15 cellular contexts compared by ENCODE assay signal in genomic region chr22:36321797-36322601, GRCh38.
A peak's percentile ranks its signal among the peaks of the same experiment; 100 is the strongest.
DNase-seq lines count a peak whose midpoint lies in the region; ATAC-seq, FAIRE-seq and TF ChIP-seq lines count a peak whose summit lies in the region.
"Had no signal": no experiment of that assay in that cellular context is flagged by ENCODE, and none has a peak within 500 bp of the region (broad histone marks: within the 10 kb centered on the region; RNA-seq: fewer than 3 reads in every experiment).

No MANE protein-coding gene starts in this region.

- POLR2A ChIA-PET in H1 (lab: Charles Lee; ENCODE audit: partially characterized antibody) = interaction anchor here (0.8 to 1.7 kb wide), 9 partner anchors 7 to 160 kb away, joined by 3 to 10 read pairs (median 4); no protein-coding TSS in a partner anchor

- no peak overlapping the region for H3K4me2 ChIP-seq in H1 (ENCODE audit: insufficient read depth in 1 of 2, low read depth in 2 of 2, low read length in 2 of 2)
- H3K4me2 ChIP-seq in neuronal stem cell (ENCODE audit: insufficient read depth, low read length, poor library complexity, severe bottlenecking) = no peak overlapping the region

- H3K9me3 ChIP-seq in heart left ventricle (no peaks in the 10 kb centered on the region), H1 (ENCODE audit: insufficient read depth in 2 of 2, low read depth in 1 of 2, low read length in 1 of 2) (no peaks in the 10 kb centered on the region), neuronal stem cell (replicated peaks in 1 of 2; ENCODE audit: control insufficient read depth in 2 of 2, insufficient read depth in 1 of 2, low read depth in 1 of 2, low read length in 2 of 2) (no peaks in the 10 kb centered on the region), uterus (no peaks in the 10 kb centered on the region)

- peaks cover 22 to 68% (median 56%) of the 10 kb centered on the region in 12 donors for H3K4me1 ChIP-seq in heart left ventricle
- no peaks in the 10 kb centered on the region for H3K4me1 ChIP-seq in H1 (replicated peaks in 1 of 4; ENCODE audit: control insufficient read depth in 3 of 4, insufficient read depth in 4 of 4, low read length in 3 of 4)
- H3K4me1 ChIP-seq in neuronal stem cell (ENCODE audit: control insufficient read depth in 2 of 2, insufficient read depth in 1 of 2, low read depth in 1 of 2, low read length in 2 of 2) = peaks cover 0 to 2% of the 10 kb centered on the region in 2 donors
- H3K4me1 ChIP-seq in uterus = peaks cover 16 to 25% of the 10 kb centered on the region in 2 donors

- peaks cover 0 to 9% of the 10 kb centered on the region in 2 experiments; a peak in 1 of 4 replicates for H3K79me2 ChIP-seq in H1 (ENCODE audit: control insufficient read depth in 1 of 2, insufficient read depth in 2 of 2, low read length in 2 of 2)

- H3K4me3 ChIP-seq in heart left ventricle = no peak overlapping the region
- no peak overlapping the region for H3K4me3 ChIP-seq in H1 (ENCODE audit: extremely low read depth in 1 of 4, insufficient read depth in 2 of 4, low read depth in 3 of 4, low read length in 4 of 4)
- no peak overlapping the region for H3K4me3 ChIP-seq in neuronal stem cell (ENCODE audit: low read length in 2 of 2)
- H3K4me3 ChIP-seq in uterus = no peak overlapping the region

- no peak for TF ChIP-seq POLR2A in heart left ventricle (IDR thresholded peaks at IDR 0.05)
- peak in 1 of 2 experiments; percentile 25; a peak in 1 of 3 replicates for TF ChIP-seq POLR2A in H1 (IDR thresholded peaks at IDR 0.05; ENCODE audit: control extremely low read depth in 1 of 2, low read depth in 2 of 2, low read length in 2 of 2)
- TF ChIP-seq POLR2A in uterus (IDR thresholded peaks at IDR 0.05) = no peak

- no peak overlapping the region for H3K4ac ChIP-seq in H1 (replicated peaks; ENCODE audit: insufficient read length, low read depth, low read length)
- no peak overlapping the region for H3K4ac ChIP-seq in neuronal stem cell (ENCODE audit: low read length)

- H3K18ac ChIP-seq in H1 (ENCODE audit: extremely low read depth, low read length) (no peak overlapping the region), neuronal stem cell (ENCODE audit: low read length) (peak overlapping the region; percentile 9)

- ATAC-seq in heart left ventricle (no peak), Right ventricle myocardium superior (ENCODE audit: poor library complexity) (no peak)
- ATAC-seq: natural killer cell treated with Interleukin-12 subunit alpha and Interleukin-12 subunit beta and Interleukin-15 and Interleukin-18, amount 100 ng/mL, for 72 hours; stimulated activated naive B cell treated with anti-CD40 and anti-IgM and Interleukin-4, amounts not matched to agents 10 μg/mL and 1 μg/mL and 100 μg/mL, for 72 hours had no signal

- WGBS in heart left ventricle, 4 donors = 89 to 94% (median 91%) methylated on average over 22 to 37 of the region's 37 CpGs
- 92% methylated on average over 28 of the region's 37 CpGs; no CpG with 5 or more reads in 1 of the 2 experiments for WGBS in H1 (ENCODE audit: extremely low coverage in 1 of 2, insufficient coverage in 1 of 2, insufficient read length in 1 of 2, insufficient replicate concordance in 2 of 2, low coverage in 1 of 2, low lambda C conversion rate in 2 of 2, missing lambda C conversion rate in 1 of 2), 2 experiments
- no CpG with 5 or more reads among the region's 37 CpGs for WGBS in neuronal stem cell (ENCODE audit: extremely low coverage in 2 of 2, insufficient read length in 2 of 2, insufficient replicate concordance in 1 of 2), 2 donors

- H3K36me3 ChIP-seq in heart left ventricle (peaks cover 0 to 100% (median 91%) of the 10 kb centered on the region in 9 donors), H1 (ENCODE audit: control insufficient read depth in 2 of 4, insufficient read depth in 4 of 4, low read length in 3 of 4) (peaks cover 40 to 83% (median 76%) of the 10 kb centered on the region in 4 experiments), neuronal stem cell (replicated peaks in 1 of 2; ENCODE audit: control insufficient read depth in 2 of 2, insufficient read depth in 2 of 2, low read length in 2 of 2) (peaks cover 76 to 97% of the 10 kb centered on the region in 2 donors), uterus (no peaks in the 10 kb centered on the region)

- H3K27ac ChIP-seq in heart left ventricle (peak overlapping the region in 11 of 12 donors; percentile 89 to 100 (median 96)), H1 (ENCODE audit: low read depth, low read length) (no peak overlapping the region), neuronal stem cell (replicated peaks; ENCODE audit: low read length) (no peak overlapping the region), uterus (peak overlapping the region; percentile 95 to 100)

- H4K8ac ChIP-seq in H1 (ENCODE audit: extremely low read depth, insufficient read depth, low read length) (no peak overlapping the region; the same call in 1 of the 2 replicates), neuronal stem cell (ENCODE audit: low read depth, low read length) (no peak overlapping the region)

- H2BK20ac ChIP-seq in H1 (ENCODE audit: low read length) = no peak overlapping the region

- H2BK15ac ChIP-seq in H1 (ENCODE audit: low read length) (no peak overlapping the region), neuronal stem cell (ENCODE audit: low read length) (no peak overlapping the region)

- H3K23ac ChIP-seq in H1 (ENCODE audit: insufficient read length) = no peak overlapping the region
- H3K23ac ChIP-seq in neuronal stem cell (ENCODE audit: low read depth, low read length, poor library complexity) = peak overlapping the region; percentile 61

- H3K79me1 ChIP-seq in H1 (ENCODE audit: low read depth, low read length) = peaks cover 2% of the 10 kb centered on the region; the same call in 1 of the 2 replicates
- peaks cover 22% of the 10 kb centered on the region for H3K79me1 ChIP-seq in neuronal stem cell (ENCODE audit: low read depth, low read length)

- H2AFZ ChIP-seq in H1 (ENCODE audit: low read length) (no peak overlapping the region), neuronal stem cell (ENCODE audit: low read length) (no peak overlapping the region)

- H4K5ac ChIP-seq in H1 (ENCODE audit: insufficient read length, low read depth, low read length) = no peak overlapping the region

- TF ChIP-seq RAD21 in H1 (IDR thresholded peaks at IDR 0.05 in 1 of 2, conservative IDR thresholded peaks at IDR 0.05 in 1 of 2; ENCODE audit: low read depth in 2 of 2, low read length in 2 of 2) = no peak

- CTCF ChIA-PET in H1 (lab: Charles Lee; ENCODE audit: partially characterized antibody) = interaction anchor here (0.6 to 4.7 kb wide), 14 partner anchors 11 to 1015 kb away, joined by 3 to 35 read pairs (median 3); no protein-coding TSS in a partner anchor

- no peak overlapping the region for H4K91ac ChIP-seq in H1 (replicated peaks; ENCODE audit: insufficient read length, low read length)
- H4K91ac ChIP-seq in neuronal stem cell (ENCODE audit: low read depth, low read length, poor library complexity) = no peak overlapping the region

- peaks cover 9 to 13% of the 10 kb centered on the region in 2 experiments for H4K20me1 ChIP-seq in H1 (replicated peaks in 1 of 2; ENCODE audit: control insufficient read depth in 1 of 2, insufficient read depth in 2 of 2, low read length in 2 of 2)

- H3K9ac ChIP-seq in H1 (replicated peaks in 1 of 4; ENCODE audit: extremely low read depth in 1 of 4, low read depth in 3 of 4, low read length in 3 of 4) = no peak overlapping the region
- peak overlapping the region; percentile 51 for H3K9ac ChIP-seq in neuronal stem cell (ENCODE audit: low read depth, low read length, poor library complexity)

- H3K23me2 ChIP-seq in H1 (ENCODE audit: low read depth, low read length) = no peaks in the 10 kb centered on the region

- no peak for FAIRE-seq in H1 (lab: Jason Lieb, UNC)
- FAIRE-seq: endothelial cell of umbilical vein had no signal

- TF ChIP-seq EP300 in H1 (IDR thresholded peaks at IDR 0.05; ENCODE audit: borderline replicate concordance in 1 of 2, low read depth in 2 of 2, low read length in 2 of 2) = no peak

- H2AK5ac ChIP-seq in H1 (ENCODE audit: low read depth, low read length) (no peak overlapping the region; the same call in 1 of the 2 replicates), neuronal stem cell (ENCODE audit: low read depth, low read length) (no peak overlapping the region)

- H2BK5ac ChIP-seq in H1 (ENCODE audit: low read depth, low read length) (peak overlapping the region; percentile 60; the same call in 1 of the 2 replicates), neuronal stem cell (ENCODE audit: low read length) (no peak overlapping the region)

- DNase-seq in heart left ventricle = peak in 1 of 5 donors; percentile 26
- DNase-seq in Right ventricle myocardium superior = no peak
- DNase-seq in H1 (ENCODE audit: low read depth in 1 of 2, low spot score in 2 of 2) = no peak
- DNase-seq in neuronal stem cell (ENCODE audit: low spot score) = no peak
- no peak for DNase-seq in uterus
- no peak for DNase-seq in GM19240 (ENCODE audit: insufficient read length, low spot score)
- no peak for DNase-seq in T-helper 9 cell
- no peak for DNase-seq in iPS-NIHi7 (ENCODE audit: extremely low spot score)
- DNase-seq: aorta; GF-D8; NCI-H1436 treated with DMSO at 0.1 percent for 48 hours; NCI-H748 treated with DMSO at 0.1 percent for 48 hours; stimulated activated naive B cell treated with anti-CD40 and anti-IgM and Interleukin-4, amounts not matched to agents 10 μg/mL and 1 μg/mL and 100 μg/mL, for 72 hours had no signal

- H3K27me3 ChIP-seq in heart left ventricle (no peaks in the 10 kb centered on the region), H1 (replicated peaks in 1 of 4; ENCODE audit: control insufficient read depth in 3 of 4, extremely low read depth in 1 of 4, insufficient read depth in 3 of 4, low read length in 3 of 4) (no peaks in the 10 kb centered on the region), neuronal stem cell (ENCODE audit: control insufficient read depth in 3 of 3, insufficient read depth in 3 of 3, low read depth in 1 of 3, low read length in 3 of 3) (no peaks in the 10 kb centered on the region), uterus (no peaks in the 10 kb centered on the region)

- no peak for TF ChIP-seq CTCF in heart left ventricle (IDR thresholded peaks at IDR 0.05)
- no peak for TF ChIP-seq CTCF in H1 (IDR thresholded peaks at IDR 0.05; ENCODE audit: control extremely low read depth in 1 of 3, insufficient read depth in 1 of 3, low read depth in 1 of 3, low read length in 3 of 3)
- no peak for TF ChIP-seq CTCF in uterus (IDR thresholded peaks at IDR 0.05)

- intact Hi-C loops in heart left ventricle (cut with DNase I) = loop anchor here in 7 of 10 donors (5.0 kb wide), 3 partner anchors 60 to 150 kb away; no protein-coding TSS in a partner anchor
- intact Hi-C loops in Right ventricle myocardium superior (cut with DNase I) = loop anchor here (5.0 kb wide), 2 partner anchors 65 to 145 kb away; partner anchors contain the start of gene MYH9
- intact Hi-C loops in uterus (cut with DNase I; ENCODE audit: low total_unique reads) = loop anchor here (10.0 kb wide), 1 partner anchor 143 kb away; no protein-coding TSS in a partner anchor

- no peak overlapping the region for H2BK120ac ChIP-seq in H1 (replicated peaks; ENCODE audit: low read depth, low read length)
- H2BK120ac ChIP-seq in neuronal stem cell (ENCODE audit: low read depth, low read length) = no peak overlapping the region

- H3K56ac ChIP-seq in H1 (replicated peaks; ENCODE audit: insufficient read length, low read depth, low read length) = no peak overlapping the region

- H3K14ac ChIP-seq in H1 (ENCODE audit: insufficient read length) (no peak overlapping the region), neuronal stem cell (ENCODE audit: low read length) (no peak overlapping the region)

- no peak overlapping the region for H2BK12ac ChIP-seq in H1 (ENCODE audit: low read depth, low read length)
- H2BK12ac ChIP-seq in neuronal stem cell (ENCODE audit: low read length) = no peak overlapping the region

Comparison
In these comparisons a context has a peak if more than half of its experiments do, and no peak if none do; other contexts are left out.
1. H3K27ac ChIP-seq: peak in heart left ventricle (11 of 12) and uterus (2 of 2); none in H1 (single experiment) and neuronal stem cell (single experiment).